Comparison of ENCODE assay signal across 23 cellular contexts in the genomic region with DNA sequence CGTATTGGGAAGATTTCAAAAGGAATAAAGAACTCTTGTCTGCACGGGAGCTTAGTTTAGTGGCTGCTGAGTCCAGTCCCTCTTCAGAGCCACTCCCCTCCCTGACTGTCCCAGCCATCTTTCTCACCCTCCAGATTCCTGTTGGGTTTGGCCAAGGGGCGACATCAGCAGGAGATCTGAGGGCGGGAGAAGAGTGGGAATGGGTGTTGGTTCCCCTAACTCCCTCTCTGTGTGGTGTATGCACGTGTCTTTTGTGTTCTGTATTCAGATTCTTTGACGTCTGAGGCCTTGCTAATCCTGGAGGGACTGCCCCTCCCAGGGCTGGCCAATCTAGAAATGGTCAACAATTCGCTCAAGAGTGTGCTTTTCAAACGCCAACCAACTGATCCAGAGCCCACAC. TPM values are rescaled to one million over a fixed set of nuclear protein-coding genes. Genes with fewer than 3 reads are reported as not detected.
DNase-seq lines count a peak whose midpoint lies in the region; ATAC-seq and TF ChIP-seq lines count a peak whose summit lies in the region.
"Had no signal": no experiment of that assay in that cellular context is flagged by ENCODE, and none has a peak within 500 bp of the region (broad histone marks: within the 10 kb centered on the region; RNA-seq: fewer than 3 reads in every experiment).

No MANE protein-coding gene starts in this region.

- H3K27me3 ChIP-seq in right atrium auricular region (no peaks in the 10 kb centered on the region), osteoblast (ENCODE audit: insufficient read depth, low read length) (no peaks in the 10 kb centered on the region)
- H3K27me3 ChIP-seq: MG63 had no signal

- no peaks in the 10 kb centered on the region for H4K20me1 ChIP-seq in osteoblast (ENCODE audit: insufficient read depth, low read length)

- no peaks in the 10 kb centered on the region for H3K36me3 ChIP-seq in right atrium auricular region
- H3K36me3 ChIP-seq in osteoblast (ENCODE audit: insufficient read depth, low read length): no peaks in the 10 kb centered on the region
- H3K36me3 ChIP-seq: MG63 had no signal

- no peaks in the 10 kb centered on the region for H3K79me2 ChIP-seq in osteoblast (ENCODE audit: insufficient read depth, low read length)

- H3K4me2 ChIP-seq in osteoblast (ENCODE audit: insufficient read depth, low read length): no peak overlapping the region

- ATAC-seq in Right ventricle myocardium inferior: peak; percentile 48
- ATAC-seq in left ventricle myocardium superior: peak; percentile 59
- ATAC-seq in HG03139 (IDR thresholded peaks at IDR 0.05; ENCODE audit: unreplicated experiment): no peak
- ATAC-seq: CD8-positive, alpha-beta T cell had no signal

- no peak overlapping the region for H3K4me3 ChIP-seq in right atrium auricular region
- no peak overlapping the region for H3K4me3 ChIP-seq in osteoblast (ENCODE audit: insufficient read depth, low read length)
- H3K4me3 ChIP-seq: MG63 had no signal

- intact Hi-C loops in Right ventricle myocardium inferior (cut with DNase I) (no loop called here), left ventricle myocardium superior (cut with micrococcal nuclease) (no loop called here)

- no peak overlapping the region for H2AFZ ChIP-seq in osteoblast (ENCODE audit: low read length)

- H3K27ac ChIP-seq in right atrium auricular region: peak overlapping the region in 1 of 2 donors; percentile 6
- no peak overlapping the region for H3K27ac ChIP-seq in osteoblast (ENCODE audit: low read depth, low read length)
- H3K27ac ChIP-seq: 22Rv1, C4-2B, RWPE1 had no signal

- no peak for DNase-seq in Right ventricle myocardium inferior (ENCODE audit: missing footprints)
- DNase-seq in right atrium auricular region (ENCODE audit: low spot score): no peak
- no peak for DNase-seq in left ventricle myocardium superior
- DNase-seq in osteoblast (ENCODE audit: insufficient read length, low spot score, missing footprints): peak; percentile 48
- DNase-seq in HuH-7.5 (ENCODE audit: low spot score): no peak
- no peak for DNase-seq in NCI-H526 treated with DMSO at 0.1 percent for 48 hours (lab: John Stamatoyannopoulos, UW)
- DNase-seq: Caco-2; CD8-positive, alpha-beta T cell; H7; IMR-90; KG1; NCI-H1105 treated with DMSO at 0.1 percent for 48 hours; NCI-H146; NCI-H1930; NCI-H446; NCI-H524 treated with DMSO at 0.1 percent for 48 hours; SIG-M5 had no signal

- H3K4me1 ChIP-seq in right atrium auricular region (no peaks in the 10 kb centered on the region), osteoblast (ENCODE audit: insufficient read depth, low read length) (no peaks in the 10 kb centered on the region)
- H3K4me1 ChIP-seq: Caco-2 had no signal

- H3K9me3 ChIP-seq in right atrium auricular region (no peaks in the 10 kb centered on the region), osteoblast (ENCODE audit: low read depth, low read length) (no peaks in the 10 kb centered on the region)
- H3K9me3 ChIP-seq: Caco-2, MG63 had no signal

- no peak for TF ChIP-seq CTCF in right atrium auricular region (IDR thresholded peaks at IDR 0.05)
- no peak for TF ChIP-seq CTCF in osteoblast (IDR thresholded peaks at IDR 0.05; ENCODE audit: extremely low read depth, low read depth, low read length)

RNA-seq across cellular contexts. Expression of gene CYTL1, which starts 37.4 kb away (rescaled TPM):
- total RNA-seq in Right ventricle myocardium inferior (0.81 TPM), right atrium auricular region (not detected), left ventricle myocardium superior (0.42 TPM), osteoblast (0.36 and 15.3 TPM in 2 replicates)
- total RNA-seq: B cell; Caco-2; CD8-positive, alpha-beta T cell had no signal
